In the genomic region with DNA sequence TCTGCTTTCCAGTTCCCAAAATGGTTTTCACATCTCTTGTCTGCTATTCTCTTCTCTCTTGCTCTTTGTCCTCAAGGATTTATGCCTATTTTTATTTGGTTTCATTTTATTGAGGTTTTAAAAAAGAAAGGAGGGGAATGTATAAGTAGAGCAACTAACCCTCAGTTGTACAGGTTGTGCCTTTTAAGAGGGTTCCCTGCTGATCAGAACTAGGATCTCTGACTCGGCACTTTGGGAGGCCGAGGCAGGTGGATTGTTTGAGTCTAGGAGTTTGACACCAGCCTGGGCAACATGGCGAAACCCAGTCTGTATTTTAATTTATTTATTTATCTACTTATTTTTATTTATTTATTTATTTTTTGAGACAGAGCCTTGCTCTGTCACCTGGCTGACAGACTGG, we compare ENCODE assay signal across 18 cellular contexts.
A peak's percentile ranks its signal among the peaks of the same experiment; 100 is the strongest.
DNase-seq lines count a peak whose midpoint lies in the region; ATAC-seq and TF ChIP-seq lines count a peak whose summit lies in the region.
"Had no signal": no experiment of that assay in that cellular context is flagged by ENCODE, and none has a peak within 500 bp of the region (broad histone marks: within the 10 kb centered on the region; RNA-seq: fewer than 3 reads in every experiment).

No MANE protein-coding gene starts in this region.

- H3K9me3 ChIP-seq in CD4-positive, alpha-beta T cell (ENCODE audit: control insufficient read depth, low read length): peaks cover 9% of the 10 kb centered on the region

- no peaks in the 10 kb centered on the region for H3K4me1 ChIP-seq in foreskin keratinocyte

- no peak for ATAC-seq in activated CD4-positive, alpha-beta T cell treated with anti-CD3 and anti-CD28 coated beads for 36 hours
- peak; percentile 28 for ATAC-seq in CD4-positive, alpha-beta T cell (ENCODE audit: poor library complexity)
- no peak for ATAC-seq in activated CD8-positive, alpha-beta T cell treated with anti-CD3 and anti-CD28 coated beads for 36 hours
- ATAC-seq in effector memory CD8-positive, alpha-beta T cell (replicated peaks): no peak
- ATAC-seq in foreskin keratinocyte (no peak), HG03135 (IDR thresholded peaks at IDR 0.05; ENCODE audit: unreplicated experiment) (no peak)
- ATAC-seq: SK-N-SH treated with all-trans-retinoic acid at 6 μM for 48 hours had no signal

- H3K4me1 Mint-ChIP-seq in activated CD4-positive, alpha-beta T cell treated with anti-CD3 and anti-CD28 coated beads for 36 hours: peaks cover 59% of the 10 kb centered on the region
- H3K4me1 Mint-ChIP-seq in CD4-positive, alpha-beta T cell (ENCODE audit: low read depth): peaks cover 72% of the 10 kb centered on the region
- H3K4me1 Mint-ChIP-seq in activated CD8-positive, alpha-beta T cell treated with anti-CD3 and anti-CD28 coated beads for 36 hours (ENCODE audit: low read depth): peaks cover 44% of the 10 kb centered on the region
- peaks cover 12 to 35% of the 10 kb centered on the region in 2 donors for H3K4me1 Mint-ChIP-seq in effector memory CD8-positive, alpha-beta T cell (ENCODE audit: low read depth in 2 of 2)

- no peak for TF ChIP-seq CTCF in CD4-positive, alpha-beta T cell (IDR thresholded peaks at IDR 0.05)
- TF ChIP-seq CTCF in activated CD8-positive, alpha-beta T cell treated with anti-CD3 and anti-CD28 coated beads for 36 hours (IDR thresholded peaks at IDR 0.05): no peak
- no peak for TF ChIP-seq CTCF in foreskin keratinocyte (conservative IDR thresholded peaks at IDR 0.05)

- intact Hi-C loops in activated CD4-positive, alpha-beta T cell treated with anti-CD3 and anti-CD28 coated beads for 36 hours (cut with DNase I, micrococcal nuclease): no loop called here
- intact Hi-C loops in CD4-positive, alpha-beta T cell (cut with DNase I, micrococcal nuclease): loop anchor here in 1 of 2 experiments (5.0 kb wide), 1 partner anchor 38 kb away; no protein-coding TSS in a partner anchor
- intact Hi-C loops in activated CD8-positive, alpha-beta T cell treated with anti-CD3 and anti-CD28 coated beads for 36 hours (cut with micrococcal nuclease): no loop called here

- H3K27me3 ChIP-seq in CD4-positive, alpha-beta T cell (ENCODE audit: control insufficient read depth, insufficient read depth, low read length): no peaks in the 10 kb centered on the region
- no peaks in the 10 kb centered on the region for H3K27me3 ChIP-seq in foreskin keratinocyte
- H3K27me3 ChIP-seq: MG63 had no signal

- H3K4me3 Mint-ChIP-seq in activated CD4-positive, alpha-beta T cell treated with anti-CD3 and anti-CD28 coated beads for 36 hours: peak overlapping the region; percentile 40
- peak overlapping the region; percentile 84 for H3K4me3 Mint-ChIP-seq in CD4-positive, alpha-beta T cell
- peak overlapping the region; percentile 51 for H3K4me3 Mint-ChIP-seq in activated CD8-positive, alpha-beta T cell treated with anti-CD3 and anti-CD28 coated beads for 36 hours
- no peak overlapping the region for H3K4me3 Mint-ChIP-seq in effector memory CD8-positive, alpha-beta T cell

- peaks cover 4% of the 10 kb centered on the region for H3K9me3 Mint-ChIP-seq in activated CD4-positive, alpha-beta T cell treated with anti-CD3 and anti-CD28 coated beads for 36 hours (ENCODE audit: low read depth)
- H3K9me3 Mint-ChIP-seq in CD4-positive, alpha-beta T cell: peaks cover 3% of the 10 kb centered on the region
- peaks cover 9% of the 10 kb centered on the region for H3K9me3 Mint-ChIP-seq in activated CD8-positive, alpha-beta T cell treated with anti-CD3 and anti-CD28 coated beads for 36 hours
- H3K9me3 Mint-ChIP-seq in effector memory CD8-positive, alpha-beta T cell: peaks cover 4 to 7% of the 10 kb centered on the region in 2 donors

- H3K27ac Mint-ChIP-seq in activated CD4-positive, alpha-beta T cell treated with anti-CD3 and anti-CD28 coated beads for 36 hours: peak overlapping the region; percentile 87
- peak overlapping the region; percentile 88 for H3K27ac Mint-ChIP-seq in CD4-positive, alpha-beta T cell
- peak overlapping the region; percentile 83 for H3K27ac Mint-ChIP-seq in activated CD8-positive, alpha-beta T cell treated with anti-CD3 and anti-CD28 coated beads for 36 hours
- peak overlapping the region; percentile 32 to 83 for H3K27ac Mint-ChIP-seq in effector memory CD8-positive, alpha-beta T cell

- H3K27ac ChIP-seq in CD4-positive, alpha-beta T cell (ENCODE audit: low read depth, low read length): peak overlapping the region; percentile 60
- no peak overlapping the region for H3K27ac ChIP-seq in foreskin keratinocyte

- CTCF ChIA-PET in activated CD4-positive, alpha-beta T cell treated with anti-CD3 and anti-CD28 coated beads for 36 hours (lab: Charles Lee): interaction anchor here (0.7 to 1.8 kb wide), 3 partner anchors 18 to 103 kb away, joined by 3 to 4 read pairs (median 3); no protein-coding TSS in a partner anchor
- CTCF ChIA-PET in CD4-positive, alpha-beta T cell (lab: Charles Lee): no interaction called here
- CTCF ChIA-PET in activated CD8-positive, alpha-beta T cell treated with anti-CD3 and anti-CD28 coated beads for 36 hours (lab: Charles Lee): interaction anchor here (0.8 kb wide), 1 partner anchor 12 kb away, joined by 3 read pairs; no protein-coding TSS in a partner anchor

- DNase-seq in activated CD4-positive, alpha-beta T cell treated with anti-CD3 and anti-CD28 coated beads for 36 hours: no peak
- no peak for DNase-seq in activated CD4-positive, alpha-beta T cell treated with anti-CD3 and anti-CD28 coated beads, Interleukin-2, amount 50 U/mL, for 48 hours
- no peak for DNase-seq in CD4-positive, alpha-beta T cell
- no peak for DNase-seq in activated CD8-positive, alpha-beta T cell treated with anti-CD3 and anti-CD28 coated beads for 36 hours
- no peak for DNase-seq in effector memory CD8-positive, alpha-beta T cell
- DNase-seq in amygdala (lab: John Stamatoyannopoulos, UW): no peak
- DNase-seq in foreskin keratinocyte: no peak
- DNase-seq: AML-193, GDM1, head of caudate nucleus, kidney glomerular epithelial cell, MG63, NCI-H1417 treated with DMSO at 0.1 percent for 48 hours, NCI-H446, OCI-M1 had no signal

- no peaks in the 10 kb centered on the region for H3K27me3 Mint-ChIP-seq in activated CD4-positive, alpha-beta T cell treated with anti-CD3 and anti-CD28 coated beads for 36 hours
- no peaks in the 10 kb centered on the region for H3K27me3 Mint-ChIP-seq in CD4-positive, alpha-beta T cell
- no peaks in the 10 kb centered on the region for H3K27me3 Mint-ChIP-seq in activated CD8-positive, alpha-beta T cell treated with anti-CD3 and anti-CD28 coated beads for 36 hours
- no peaks in the 10 kb centered on the region for H3K27me3 Mint-ChIP-seq in effector memory CD8-positive, alpha-beta T cell
- H3K27me3 Mint-ChIP-seq: progenitor cell of endocrine pancreas had no signal

- POLR2A ChIA-PET in activated CD4-positive, alpha-beta T cell treated with anti-CD3 and anti-CD28 coated beads for 36 hours (lab: Charles Lee): no interaction called here
- POLR2A ChIA-PET in CD4-positive, alpha-beta T cell (lab: Charles Lee): interaction anchor here (0.7 to 1.8 kb wide), 7 partner anchors 9 to 68 kb away, joined by 3 to 10 read pairs (median 5); no protein-coding TSS in a partner anchor
- POLR2A ChIA-PET in activated CD8-positive, alpha-beta T cell treated with anti-CD3 and anti-CD28 coated beads for 36 hours (lab: Charles Lee): interaction anchor here (1.1 to 3.3 kb wide), 2 partner anchors 12 to 124 kb away, joined by 3 to 11 read pairs; no protein-coding TSS in a partner anchor

- H3K36me3 Mint-ChIP-seq in activated CD4-positive, alpha-beta T cell treated with anti-CD3 and anti-CD28 coated beads for 36 hours (ENCODE audit: low read depth): peaks cover 13% of the 10 kb centered on the region
- H3K36me3 Mint-ChIP-seq in CD4-positive, alpha-beta T cell (ENCODE audit: low read depth): peaks cover 14% of the 10 kb centered on the region
- H3K36me3 Mint-ChIP-seq in activated CD8-positive, alpha-beta T cell treated with anti-CD3 and anti-CD28 coated beads for 36 hours (ENCODE audit: low read depth): peaks cover 18% of the 10 kb centered on the region
- no peaks in the 10 kb centered on the region for H3K36me3 Mint-ChIP-seq in effector memory CD8-positive, alpha-beta T cell (ENCODE audit: insufficient read depth)

Comparison
In these comparisons a context has a peak if more than half of its experiments do, and no peak if none do; other contexts are left out.
1. H3K4me3 Mint-ChIP-seq: peak in activated CD4-positive, alpha-beta T cell treated with anti-CD3 and anti-CD28 coated beads for 36 hours (single experiment), CD4-positive, alpha-beta T cell (single experiment) and activated CD8-positive, alpha-beta T cell treated with anti-CD3 and anti-CD28 coated beads for 36 hours (single experiment); none in effector memory CD8-positive, alpha-beta T cell (0 of 2).
2. Peak in every context shown above with its lines, with median percentiles within 50 percentile points of each other: H3K27ac Mint-ChIP-seq.